21 cellular contexts compared by ENCODE assay signal in the genomic region with DNA sequence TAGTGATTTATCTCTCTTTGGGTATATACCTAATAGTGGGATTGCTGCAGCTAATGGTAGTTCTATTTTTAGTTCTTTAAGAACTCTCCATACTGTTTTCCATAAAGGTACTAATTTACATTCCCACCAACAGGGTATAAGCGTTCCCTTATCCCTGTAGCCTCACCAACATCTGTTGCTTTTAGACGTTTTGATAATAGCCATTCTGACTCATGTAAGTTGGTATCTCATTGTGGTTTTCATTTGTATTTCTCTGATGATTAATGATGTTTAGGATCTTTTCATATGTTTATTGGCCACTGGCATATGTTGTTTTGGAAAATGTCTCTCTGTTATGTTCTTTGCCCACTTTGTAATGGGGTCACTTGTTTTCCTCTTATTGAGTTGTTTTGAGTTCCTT.
"Had no signal": no experiment of that assay in that cellular context is flagged by ENCODE, and none has a peak within 500 bp of the region (broad histone marks: within the 10 kb centered on the region; RNA-seq: fewer than 3 reads in every experiment).

No MANE protein-coding gene starts in this region.

- DNase-seq: cerebellar nuclear complex; cortex of kidney; effector memory CD8-positive, alpha-beta T cell; foreskin fibroblast; head of caudate nucleus; left ventricle myocardium superior; lower lobe of right lung; naive B cell; pancreas; right lobe of liver; stimulated activated CD4-positive, alpha-beta T cell treated with anti-CD3 and anti-CD28 coated beads, Interleukin-4, amount 100 ng/mL, for 4 hours; stimulated activated naive B cell treated with anti-CD40 and anti-IgM and Interleukin-4, amounts not matched to agents 10 μg/mL and 1 μg/mL and 100 μg/mL, for 72 hours; upper lobe of left lung had no signal

- ATAC-seq: effector memory CD8-positive, alpha-beta T cell; left ventricle myocardium superior; lower lobe of right lung; natural killer cell treated with Interleukin-12 subunit alpha and Interleukin-12 subunit beta and Interleukin-15 and Interleukin-18, amount 100 ng/mL, for 72 hours; pancreas; right lobe of liver; stimulated activated naive B cell treated with anti-CD40 and anti-IgM and Interleukin-4, amounts not matched to agents 10 μg/mL and 1 μg/mL and 100 μg/mL, for 72 hours had no signal

- H3K27me3 ChIP-seq: neutrophil, pancreas, right lobe of liver, tibial nerve, upper lobe of left lung had no signal

- H3K27ac ChIP-seq: lower lobe of right lung, neutrophil, pancreas, right lobe of liver, thoracic aorta, tibial nerve, upper lobe of left lung had no signal

- H3K4me3 ChIP-seq: lower lobe of right lung, pancreas, right lobe of liver, thoracic aorta, tibial nerve, upper lobe of left lung had no signal

- H3K4me1 Mint-ChIP-seq: naive B cell; neural crest cell; stimulated activated naive B cell treated with anti-CD40 and anti-IgM and Interleukin-4, amounts not matched to agents 10 μg/mL and 1 μg/mL and 100 μg/mL, for 72 hours had no signal

- FAIRE-seq: keratinocyte, pancreas, urothelium cell line had no signal

- H3K9me3 ChIP-seq: neutrophil, pancreas had no signal

- H3K4me1 ChIP-seq: lower lobe of right lung, pancreas, right lobe of liver, tibial nerve, upper lobe of left lung had no signal

- H3K36me3 ChIP-seq: lower lobe of right lung, neutrophil, pancreas, right lobe of liver, thoracic aorta, tibial nerve, upper lobe of left lung had no signal

- H3K27ac Mint-ChIP-seq: effector memory CD8-positive, alpha-beta T cell; naive B cell; natural killer cell treated with Interleukin-12 subunit alpha and Interleukin-12 subunit beta and Interleukin-15 and Interleukin-18, amount 100 ng/mL, for 72 hours; stimulated activated naive B cell treated with anti-CD40 and anti-IgM and Interleukin-4, amounts not matched to agents 10 μg/mL and 1 μg/mL and 100 μg/mL, for 72 hours; stimulated activated naive CD8-positive, alpha-beta T cell treated with anti-CD3 and anti-CD28 coated beads, Interleukin-15, Interleukin-2, amounts not matched to agents 100 ng/mL and 50 ng/mL, for 24 hours had no signal

- H3K4me3 Mint-ChIP-seq: effector memory CD8-positive, alpha-beta T cell; naive B cell; natural killer cell treated with Interleukin-12 subunit alpha and Interleukin-12 subunit beta and Interleukin-15 and Interleukin-18, amount 100 ng/mL, for 72 hours; neural crest cell; stimulated activated naive B cell treated with anti-CD40 and anti-IgM and Interleukin-4, amounts not matched to agents 10 μg/mL and 1 μg/mL and 100 μg/mL, for 72 hours; stimulated activated naive CD8-positive, alpha-beta T cell treated with anti-CD3 and anti-CD28 coated beads, Interleukin-15, Interleukin-2, amounts not matched to agents 100 ng/mL and 50 ng/mL, for 24 hours had no signal

- H3K27me3 Mint-ChIP-seq: naive B cell; stimulated activated naive B cell treated with anti-CD40 and anti-IgM and Interleukin-4, amounts not matched to agents 10 μg/mL and 1 μg/mL and 100 μg/mL, for 72 hours; stimulated activated naive CD8-positive, alpha-beta T cell treated with anti-CD3 and anti-CD28 coated beads, Interleukin-15, Interleukin-2, amounts not matched to agents 100 ng/mL and 50 ng/mL, for 24 hours had no signal
